ENCODE assay signal across 20 cellular contexts in the genomic region with DNA sequence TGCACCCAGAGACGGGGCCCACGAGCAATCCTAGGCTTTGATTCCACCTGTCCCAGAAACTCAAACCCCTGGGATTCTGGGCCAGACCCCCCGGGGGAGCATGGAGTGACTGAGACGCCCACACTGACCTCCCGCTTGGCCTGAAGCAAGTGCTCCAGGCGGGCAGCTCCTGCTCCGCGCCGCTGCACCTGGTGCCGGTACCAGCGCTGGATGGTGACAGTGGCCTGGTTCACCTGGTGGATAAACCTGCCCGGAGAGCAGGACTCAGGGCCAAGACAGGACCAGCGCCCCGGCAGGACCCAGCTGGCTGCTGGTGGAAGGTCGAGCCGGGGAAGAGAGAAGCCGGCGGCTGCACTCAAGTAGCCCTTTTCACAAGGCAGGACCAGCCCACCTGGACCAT. TPM values are rescaled to one million over a fixed set of nuclear protein-coding genes. Genes with fewer than 3 reads are reported as not detected.
A peak's percentile ranks its signal among the peaks of the same experiment; 100 is the strongest.
DNase-seq lines count a peak whose midpoint lies in the region; ATAC-seq, FAIRE-seq and TF ChIP-seq lines count a peak whose summit lies in the region.
"Had no signal": no experiment of that assay in that cellular context is flagged by ENCODE, and none has a peak within 500 bp of the region (broad histone marks: within the 10 kb centered on the region; RNA-seq: fewer than 3 reads in every experiment).

No MANE protein-coding gene starts in this region.

- H4K20me1 ChIP-seq in HepG2 (ENCODE audit: insufficient read depth, low read length), result no peaks in the 10 kb centered on the region; the same call in 1 of the 2 replicates

- H3K27me3 ChIP-seq in HepG2 (ENCODE audit: control insufficient read depth in 1 of 2, insufficient read depth in 2 of 2, low read length in 2 of 2) (no peaks in the 10 kb centered on the region), right lobe of liver (no peaks in the 10 kb centered on the region), WERI-Rb-1 (ENCODE audit: insufficient read depth, low read depth, severe bottlenecking) (no peaks in the 10 kb centered on the region)

- TF ChIP-seq CTCF in HepG2 (CRISPR knock-in tag; IDR thresholded peaks at IDR 0.05) (no peak), right lobe of liver (IDR thresholded peaks at IDR 0.05) (no peak), WERI-Rb-1 (IDR thresholded peaks at IDR 0.05; ENCODE audit: low read depth, low read length) (no peak), chondrocyte (IDR thresholded peaks at IDR 0.05) (no peak)

- H3K36me3 Mint-ChIP-seq in chondrocyte (ENCODE audit: low read depth) (peaks cover 2% of the 10 kb centered on the region), T-helper 17 cell (ENCODE audit: low read depth) (no peaks in the 10 kb centered on the region)

- ATAC-seq in HepG2 (no peak), right lobe of liver (no peak), esophagus mucosa (no peak), T-helper 17 cell (no peak)

- in situ Hi-C loops in HepG2 (cut with HindIII; ENCODE audit: extremely low pct_ligation_motif_present, low pct_unique_long_range_greater_than_20kb), result no loop called here

- no peak overlapping the region for H3K4me2 ChIP-seq in HepG2 (ENCODE audit: low read depth, low read length)

- POLR2A ChIA-PET in HepG2 (lab: Yijun Ruan, JAX), result interaction anchor here (1.3 kb wide), 1 partner anchor 39 kb away, joined by 3 read pairs; a partner anchor contains a TSS

- H3K4me3 Mint-ChIP-seq in chondrocyte (ENCODE audit: unreplicated experiment) (no peak overlapping the region), T-helper 17 cell (no peak overlapping the region)
- H3K4me3 Mint-ChIP-seq: CD4-positive, alpha-beta T cell had no signal

- H3K9me3 Mint-ChIP-seq in chondrocyte (ENCODE audit: low read depth), result no peaks in the 10 kb centered on the region
- H3K9me3 Mint-ChIP-seq: CD4-positive, alpha-beta T cell had no signal

- H3K4me1 Mint-ChIP-seq in chondrocyte (ENCODE audit: low read depth) (no peaks in the 10 kb centered on the region), T-helper 17 cell (peaks cover 2% of the 10 kb centered on the region)

- intact Hi-C loops in HepG2 (cut with micrococcal nuclease; ENCODE audit: unreplicated experiment), result loop anchor here (5.0 kb wide), 1 partner anchor 58 kb away; no protein-coding TSS in a partner anchor
- intact Hi-C loops in right lobe of liver (cut with DNase I), result no loop called here

- CTCF ChIA-PET in HepG2 (lab: Yijun Ruan, JAX; ENCODE audit: low intra/inter-chr PET ratio, low total read pairs), result interaction anchor here (1.3 to 1.4 kb wide), 2 partner anchors 58 to 99 kb away, joined by 4 to 20 read pairs; no protein-coding TSS in a partner anchor

- no peak for TF ChIP-seq RAD21 in HepG2 (CRISPR knock-in tag; IDR thresholded peaks at IDR 0.05)

- H3K4me1 ChIP-seq in HepG2 (ENCODE audit: insufficient read depth, low read length) (no peaks in the 10 kb centered on the region), right lobe of liver (no peaks in the 10 kb centered on the region)
- H3K4me1 ChIP-seq: Caco-2, HAP-1 had no signal

- H3K36me3 ChIP-seq in HepG2 (replicated peaks in 1 of 2; ENCODE audit: control insufficient read depth in 1 of 2, insufficient read depth in 2 of 2, low read length in 2 of 2) (peaks cover 18 to 51% of the 10 kb centered on the region in 2 experiments; a peak in 4 of 5 replicates), right lobe of liver (no peaks in the 10 kb centered on the region), WERI-Rb-1 (peaks cover 95% of the 10 kb centered on the region)

- H2AFZ ChIP-seq in HepG2 (ENCODE audit: low read length), result no peak overlapping the region

- no peak for TF ChIP-seq POLR2A in HepG2 (IDR thresholded peaks at IDR 0.05; ENCODE audit: insufficient read depth in 1 of 2, low read depth in 2 of 2, low read length in 2 of 2)
- TF ChIP-seq POLR2A in right lobe of liver (IDR thresholded peaks at IDR 0.05), result no peak

- FAIRE-seq in HepG2 (lab: Jason Lieb, UNC), result no peak
- FAIRE-seq: D721Med, GM12891, GM19239 had no signal

- no peak overlapping the region for H3K9ac ChIP-seq in HepG2 (ENCODE audit: insufficient read depth, low read depth, low read length)

- H3K4me3 ChIP-seq in HepG2 (replicated peaks in 1 of 3; ENCODE audit: insufficient read depth in 1 of 3, low read depth in 2 of 3, low read length in 3 of 3), result no peak overlapping the region
- no peak overlapping the region for H3K4me3 ChIP-seq in right lobe of liver
- H3K4me3 ChIP-seq in WERI-Rb-1 (ENCODE audit: low read depth, low read length), result no peak overlapping the region
- H3K4me3 ChIP-seq: HAP-1 had no signal

- H3K27me3 Mint-ChIP-seq in chondrocyte (ENCODE audit: low read depth) (no peaks in the 10 kb centered on the region), T-helper 17 cell (no peaks in the 10 kb centered on the region)
- H3K27me3 Mint-ChIP-seq: CD4-positive, alpha-beta T cell had no signal

- WGBS in HepG2 (ENCODE audit: low lambda C conversion rate), result 93% methylated on average over 16 of the region's 18 CpGs
- 96% methylated on average over 5 of the region's 18 CpGs for WGBS in right lobe of liver (ENCODE audit: insufficient coverage, low coverage, low lambda C conversion rate, missing lambda C conversion rate)

- H3K27ac Mint-ChIP-seq in chondrocyte (ENCODE audit: unreplicated experiment), result no peak overlapping the region
- no peak overlapping the region for H3K27ac Mint-ChIP-seq in T-helper 17 cell
- H3K27ac Mint-ChIP-seq: CD4-positive, alpha-beta T cell had no signal

- DNase-seq in HepG2 (ENCODE audit: low spot score), result no peak
- no peak for DNase-seq in right lobe of liver
- DNase-seq in WERI-Rb-1, result no peak
- peak; percentile 83 for DNase-seq in chondrocyte (ENCODE audit: low spot score)
- no peak for DNase-seq in substantia nigra (lab: John Stamatoyannopoulos, UW)
- DNase-seq in NCI-H345 (lab: John Stamatoyannopoulos, UW), result no peak
- DNase-seq in T-helper 17 cell, result no peak
- DNase-seq: CD4-positive, alpha-beta T cell had no signal

- TF ChIP-seq EP300 in HepG2 (IDR thresholded peaks at IDR 0.05; ENCODE audit: low read depth in 2 of 2, low read length in 2 of 2), result no peak
- no peak for TF ChIP-seq EP300 in HepG2 (CRISPR knock-in tag; IDR thresholded peaks at IDR 0.05; ENCODE audit: borderline replicate concordance)

- no TSS peak for BruUV-seq in HepG2 (replicated peaks; lab: Mats Ljungman, UMichigan)

- H3K79me2 ChIP-seq in HepG2 (ENCODE audit: insufficient read depth, low read length), result no peaks in the 10 kb centered on the region

- H3K27ac ChIP-seq in HepG2 (ENCODE audit: extremely low read length, insufficient read depth, low read length), result no peak overlapping the region
- no peak overlapping the region for H3K27ac ChIP-seq in right lobe of liver
- H3K27ac ChIP-seq in WERI-Rb-1, result peak overlapping the region; percentile 33
- peak overlapping the region; percentile 74 for H3K27ac ChIP-seq in substantia nigra (ENCODE audit: low read depth, low read length, poor library complexity, severe bottlenecking)
- H3K27ac ChIP-seq: C4-2B had no signal

- H3K9me3 ChIP-seq in HepG2 (ENCODE audit: low read length), result no peaks in the 10 kb centered on the region
- no peaks in the 10 kb centered on the region for H3K9me3 ChIP-seq in right lobe of liver
- no peaks in the 10 kb centered on the region for H3K9me3 ChIP-seq in WERI-Rb-1 (ENCODE audit: severe bottlenecking)
- no peaks in the 10 kb centered on the region for H3K9me3 ChIP-seq in T-helper 17 cell (ENCODE audit: control insufficient read depth, low read length, poor library complexity, severe bottlenecking)
- H3K9me3 ChIP-seq: Caco-2, HAP-1 had no signal

RNA-seq across cellular contexts. Expression of a gene that starts 22.6 kb away (rescaled TPM):
- total RNA-seq in HepG2 (2016; rRNA removed; fragmentation: Illumina TruSeq; extraction: Trizol) (11.1 and 16.8 TPM in 2 replicates), right lobe of liver (1 to 10 TPM; 1.5 to 4.3 (median 2.1) TPM), chondrocyte (8.2 to 9.6 TPM (median 8.5 TPM) in 3 replicates), esophagus mucosa (2.7 TPM), T-helper 17 cell (10 to 100 TPM in 1 of 2 donors, 1 to 10 TPM in 1; 8.2 to 10.5 TPM)
- total RNA-seq in HepG2 (2016; cell fraction: cytosol; rRNA removed; fragmentation: Illumina TruSeq; extraction: Trizol; ENCODE audit: low read depth), result 2.2 and 3.5 TPM in 2 replicates
- total RNA-seq in HepG2 (2016; cell fraction: insoluble cytoplasmic fraction; rRNA removed; fragmentation: Illumina TruSeq; extraction: Trizol), result 8.4 and 18.4 TPM in 2 replicates
- 5.8 and 6.2 TPM in 2 replicates for total RNA-seq in HepG2 (2016; cell fraction: membrane; rRNA removed; fragmentation: Illumina TruSeq; extraction: Trizol)
- 10.7 and 12.3 TPM in 2 replicates for total RNA-seq in HepG2 (2016; cell fraction: nucleus; rRNA removed; fragmentation: Illumina TruSeq; extraction: Trizol)
- polyA plus RNA-seq in HepG2 (2011; rRNA removed), result 5.0 and 5.6 TPM in 2 replicates
- polyA plus RNA-seq in HepG2 (2011; cell fraction: cytosol; rRNA removed), result 3.0 and 5.8 TPM in 2 replicates
- 31.7 and 46.2 TPM in 2 replicates for polyA plus RNA-seq in HepG2 (2011; cell fraction: nucleus; rRNA removed)
- polyA plus RNA-seq in HepG2 (2012), result 6.3 and 6.8 TPM in 2 replicates
- polyA plus RNA-seq in HepG2 (2016; cell fraction: cytosol; fragmentation: Illumina TruSeq; extraction: Trizol; ENCODE audit: low read depth), result 2.7 and 3.3 TPM in 2 replicates
- polyA plus RNA-seq in HepG2 (2016; cell fraction: insoluble cytoplasmic fraction; fragmentation: Illumina TruSeq; extraction: Trizol; ENCODE audit: low read depth), result 11.8 and 13.5 TPM in 2 replicates
- 4.3 and 4.6 TPM in 2 replicates for polyA plus RNA-seq in HepG2 (2016; cell fraction: membrane; fragmentation: Illumina TruSeq; extraction: Trizol; ENCODE audit: low read depth)
- 35.7 and 41.4 TPM in 2 replicates for polyA plus RNA-seq in HepG2 (2016; cell fraction: nucleus; fragmentation: Illumina TruSeq; extraction: Trizol; ENCODE audit: insufficient read depth, low read depth)
- polyA minus RNA-seq in HepG2 (2011; rRNA and poly(A)+ RNA removed; ENCODE audit: low replicate concordance), result 4.8 and 5.8 TPM in 2 replicates
- polyA minus RNA-seq in HepG2 (2011; cell fraction: cytosol; rRNA and poly(A)+ RNA removed), result 3.0 and 4.2 TPM in 2 replicates
- 7.6 and 8.0 TPM in 2 replicates for polyA minus RNA-seq in HepG2 (2011; cell fraction: nucleus; rRNA and poly(A)+ RNA removed)

RNA-seq across cellular contexts. Expression of a gene that starts 34.2 kb away (rescaled TPM):
- total RNA-seq in HepG2 (2016; rRNA removed; fragmentation: Illumina TruSeq; extraction: Trizol) (6.1 and 8.4 TPM in 2 replicates), right lobe of liver (1 to 10 TPM in 2 of 6 experiments, under 1 TPM in 4; 0.31 to 1.2 (median 0.86) TPM), chondrocyte (0.48 to 0.67 TPM (median 0.51 TPM) in 3 replicates), esophagus mucosa (0.56 TPM), T-helper 17 cell (1 to 10 TPM; 1.9 to 2.2 TPM)
- total RNA-seq in HepG2 (2016; cell fraction: cytosol; rRNA removed; fragmentation: Illumina TruSeq; extraction: Trizol; ENCODE audit: low read depth), result 1.5 and 2.0 TPM in 2 replicates
- total RNA-seq in HepG2 (2016; cell fraction: insoluble cytoplasmic fraction; rRNA removed; fragmentation: Illumina TruSeq; extraction: Trizol), result 5.3 and 9.5 TPM in 2 replicates
- 2.9 and 3.0 TPM in 2 replicates for total RNA-seq in HepG2 (2016; cell fraction: membrane; rRNA removed; fragmentation: Illumina TruSeq; extraction: Trizol)
- 9.7 and 12.6 TPM in 2 replicates for total RNA-seq in HepG2 (2016; cell fraction: nucleus; rRNA removed; fragmentation: Illumina TruSeq; extraction: Trizol)
- polyA plus RNA-seq in HepG2 (2011; rRNA removed), result 2.9 and 5.2 TPM in 2 replicates
- 2.9 and 4.3 TPM in 2 replicates for polyA plus RNA-seq in HepG2 (2011; cell fraction: cytosol; rRNA removed)
- polyA plus RNA-seq in HepG2 (2011; cell fraction: nucleus; rRNA removed), result 15.0 and 16.5 TPM in 2 replicates
- polyA plus RNA-seq in HepG2 (2012), result 4.4 and 8.0 TPM in 2 replicates
- 0.54 and 0.65 TPM in 2 replicates for polyA plus RNA-seq in HepG2 (2016; cell fraction: cytosol; fragmentation: Illumina TruSeq; extraction: Trizol; ENCODE audit: low read depth)
- 5.7 and 6.0 TPM in 2 replicates for polyA plus RNA-seq in HepG2 (2016; cell fraction: insoluble cytoplasmic fraction; fragmentation: Illumina TruSeq; extraction: Trizol; ENCODE audit: low read depth)
- 1.1 and 1.8 TPM in 2 replicates for polyA plus RNA-seq in HepG2 (2016; cell fraction: membrane; fragmentation: Illumina TruSeq; extraction: Trizol; ENCODE audit: low read depth)
- 14.7 and 18.3 TPM in 2 replicates for polyA plus RNA-seq in HepG2 (2016; cell fraction: nucleus; fragmentation: Illumina TruSeq; extraction: Trizol; ENCODE audit: insufficient read depth, low read depth)
- polyA minus RNA-seq in HepG2 (2011; rRNA and poly(A)+ RNA removed; ENCODE audit: low replicate concordance), result 20.3 and 42.0 TPM in 2 replicates
- polyA minus RNA-seq in HepG2 (2011; cell fraction: cytosol; rRNA and poly(A)+ RNA removed), result 7.4 and 11.0 TPM in 2 replicates
- 3.6 and 4.6 TPM in 2 replicates for polyA minus RNA-seq in HepG2 (2011; cell fraction: nucleus; rRNA and poly(A)+ RNA removed)

RNA-seq across cellular contexts. Expression of a gene that starts 34.9 kb away (rescaled TPM):
- total RNA-seq in HepG2 (2016; rRNA removed; fragmentation: Illumina TruSeq; extraction: Trizol) (0.18 TPM in 1 of 2 replicates, not detected in the other), right lobe of liver (not detected), chondrocyte (not detected in 3 replicates), esophagus mucosa (not detected), T-helper 17 cell (not detected)
- total RNA-seq in HepG2 (2016; cell fraction: cytosol; rRNA removed; fragmentation: Illumina TruSeq; extraction: Trizol; ENCODE audit: low read depth), result 0.40 and 0.53 TPM in 2 replicates
- 0.13 and 0.22 TPM in 2 replicates for total RNA-seq in HepG2 (2016; cell fraction: insoluble cytoplasmic fraction; rRNA removed; fragmentation: Illumina TruSeq; extraction: Trizol)
- 0.25 and 0.28 TPM in 2 replicates for total RNA-seq in HepG2 (2016; cell fraction: membrane; rRNA removed; fragmentation: Illumina TruSeq; extraction: Trizol)
- total RNA-seq in HepG2 (2016; cell fraction: nucleus; rRNA removed; fragmentation: Illumina TruSeq; extraction: Trizol), result 0.28 TPM in 1 of 2 replicates, not detected in the other
- polyA plus RNA-seq in HepG2 (2011; rRNA removed), result 0.18 and 0.24 TPM in 2 replicates
- polyA plus RNA-seq in HepG2 (2011; cell fraction: cytosol; rRNA removed), result 0.11 TPM in 1 of 2 replicates, not detected in the other
- 0.21 and 0.42 TPM in 2 replicates for polyA plus RNA-seq in HepG2 (2011; cell fraction: nucleus; rRNA removed)
- polyA plus RNA-seq in HepG2 (2012), result not detected in 2 replicates
- 0.29 and 0.34 TPM in 2 replicates for polyA plus RNA-seq in HepG2 (2016; cell fraction: cytosol; fragmentation: Illumina TruSeq; extraction: Trizol; ENCODE audit: low read depth)
- 0.39 and 0.44 TPM in 2 replicates for polyA plus RNA-seq in HepG2 (2016; cell fraction: insoluble cytoplasmic fraction; fragmentation: Illumina TruSeq; extraction: Trizol; ENCODE audit: low read depth)
- polyA plus RNA-seq in HepG2 (2016; cell fraction: membrane; fragmentation: Illumina TruSeq; extraction: Trizol; ENCODE audit: low read depth), result 0.14 and 0.19 TPM in 2 replicates
- polyA plus RNA-seq in HepG2 (2016; cell fraction: nucleus; fragmentation: Illumina TruSeq; extraction: Trizol; ENCODE audit: insufficient read depth, low read depth), result 0.36 TPM in 1 of 2 replicates, not detected in the other
- 0.09 and 0.18 TPM in 2 replicates for polyA minus RNA-seq in HepG2 (2011; rRNA and poly(A)+ RNA removed; ENCODE audit: low replicate concordance)
- polyA minus RNA-seq in HepG2 (2011; cell fraction: cytosol; rRNA and poly(A)+ RNA removed), result not detected in 2 replicates
- not detected in 2 replicates for polyA minus RNA-seq in HepG2 (2011; cell fraction: nucleus; rRNA and poly(A)+ RNA removed)
- total RNA-seq: A673; Caco-2; CD4-positive, alpha-beta T cell; H4; HT-29; IMR-90 had no signal
- polyA plus RNA-seq: AG04450, IMR-90 had no signal

RNA-seq across cellular contexts. Expression of a gene that starts 38.7 kb away (rescaled TPM):
- total RNA-seq in HepG2 (2016; rRNA removed; fragmentation: Illumina TruSeq; extraction: Trizol) (8.5 and 18.8 TPM in 2 replicates), right lobe of liver (10 to 100 TPM; 11.9 to 27.6 (median 18.1) TPM), chondrocyte (27.1 to 29.0 TPM (median 27.6 TPM) in 3 replicates), esophagus mucosa (13.1 TPM), T-helper 17 cell (10 to 100 TPM; 84.1 to 90.9 TPM)
- total RNA-seq in HepG2 (2016; cell fraction: cytosol; rRNA removed; fragmentation: Illumina TruSeq; extraction: Trizol; ENCODE audit: low read depth), result 5.0 and 7.5 TPM in 2 replicates
- 7.1 and 20.3 TPM in 2 replicates for total RNA-seq in HepG2 (2016; cell fraction: insoluble cytoplasmic fraction; rRNA removed; fragmentation: Illumina TruSeq; extraction: Trizol)
- 7.0 and 8.1 TPM in 2 replicates for total RNA-seq in HepG2 (2016; cell fraction: membrane; rRNA removed; fragmentation: Illumina TruSeq; extraction: Trizol)
- 24.5 and 27.8 TPM in 2 replicates for total RNA-seq in HepG2 (2016; cell fraction: nucleus; rRNA removed; fragmentation: Illumina TruSeq; extraction: Trizol)
- polyA plus RNA-seq in HepG2 (2011; rRNA removed), result 16.1 and 19.7 TPM in 2 replicates
- 4.0 and 8.2 TPM in 2 replicates for polyA plus RNA-seq in HepG2 (2011; cell fraction: cytosol; rRNA removed)
- 328 and 418 TPM in 2 replicates for polyA plus RNA-seq in HepG2 (2011; cell fraction: nucleus; rRNA removed)
- 9.5 and 16.4 TPM in 2 replicates for polyA plus RNA-seq in HepG2 (2012)
- polyA plus RNA-seq in HepG2 (2016; cell fraction: cytosol; fragmentation: Illumina TruSeq; extraction: Trizol; ENCODE audit: low read depth), result 2.4 and 2.5 TPM in 2 replicates
- 6.3 and 9.9 TPM in 2 replicates for polyA plus RNA-seq in HepG2 (2016; cell fraction: insoluble cytoplasmic fraction; fragmentation: Illumina TruSeq; extraction: Trizol; ENCODE audit: low read depth)
- 4.3 and 6.0 TPM in 2 replicates for polyA plus RNA-seq in HepG2 (2016; cell fraction: membrane; fragmentation: Illumina TruSeq; extraction: Trizol; ENCODE audit: low read depth)
- polyA plus RNA-seq in HepG2 (2016; cell fraction: nucleus; fragmentation: Illumina TruSeq; extraction: Trizol; ENCODE audit: insufficient read depth, low read depth), result 90.2 and 98.6 TPM in 2 replicates
- 14.1 and 21.0 TPM in 2 replicates for polyA minus RNA-seq in HepG2 (2011; rRNA and poly(A)+ RNA removed; ENCODE audit: low replicate concordance)
- 3.4 and 3.7 TPM in 2 replicates for polyA minus RNA-seq in HepG2 (2011; cell fraction: cytosol; rRNA and poly(A)+ RNA removed)
- 39.0 and 47.9 TPM in 2 replicates for polyA minus RNA-seq in HepG2 (2011; cell fraction: nucleus; rRNA and poly(A)+ RNA removed)

RNA-seq across cellular contexts. Expression of a gene that starts 38.9 kb away (rescaled TPM):
- total RNA-seq in HepG2 (2016; rRNA removed; fragmentation: Illumina TruSeq; extraction: Trizol) (213 and 233 TPM in 2 replicates), right lobe of liver (10 to 100 TPM; 15.7 to 35.9 (median 23.3) TPM), chondrocyte (36.1 to 58.9 TPM (median 39.7 TPM) in 3 replicates), esophagus mucosa (41.2 TPM), T-helper 17 cell (10 to 100 TPM; 30.6 to 37.0 TPM)
- 565 and 636 TPM in 2 replicates for total RNA-seq in HepG2 (2016; cell fraction: cytosol; rRNA removed; fragmentation: Illumina TruSeq; extraction: Trizol; ENCODE audit: low read depth)
- 209 and 214 TPM in 2 replicates for total RNA-seq in HepG2 (2016; cell fraction: insoluble cytoplasmic fraction; rRNA removed; fragmentation: Illumina TruSeq; extraction: Trizol)
- 441 and 487 TPM in 2 replicates for total RNA-seq in HepG2 (2016; cell fraction: membrane; rRNA removed; fragmentation: Illumina TruSeq; extraction: Trizol)
- 99.9 and 114 TPM in 2 replicates for total RNA-seq in HepG2 (2016; cell fraction: nucleus; rRNA removed; fragmentation: Illumina TruSeq; extraction: Trizol)
- 62.4 and 75.6 TPM in 2 replicates for polyA plus RNA-seq in HepG2 (2011; rRNA removed)
- 52.0 and 67.0 TPM in 2 replicates for polyA plus RNA-seq in HepG2 (2011; cell fraction: cytosol; rRNA removed)
- 67.0 and 99.7 TPM in 2 replicates for polyA plus RNA-seq in HepG2 (2011; cell fraction: nucleus; rRNA removed)
- polyA plus RNA-seq in HepG2 (2012), result 74.7 and 106 TPM in 2 replicates
- 562 and 639 TPM in 2 replicates for polyA plus RNA-seq in HepG2 (2016; cell fraction: cytosol; fragmentation: Illumina TruSeq; extraction: Trizol; ENCODE audit: low read depth)
- 170 and 188 TPM in 2 replicates for polyA plus RNA-seq in HepG2 (2016; cell fraction: insoluble cytoplasmic fraction; fragmentation: Illumina TruSeq; extraction: Trizol; ENCODE audit: low read depth)
- 357 and 397 TPM in 2 replicates for polyA plus RNA-seq in HepG2 (2016; cell fraction: membrane; fragmentation: Illumina TruSeq; extraction: Trizol; ENCODE audit: low read depth)
- polyA plus RNA-seq in HepG2 (2016; cell fraction: nucleus; fragmentation: Illumina TruSeq; extraction: Trizol; ENCODE audit: insufficient read depth, low read depth), result 180 and 208 TPM in 2 replicates
- polyA minus RNA-seq in HepG2 (2011; rRNA and poly(A)+ RNA removed; ENCODE audit: low replicate concordance), result 13.6 and 21.7 TPM in 2 replicates
- 4.9 and 8.2 TPM in 2 replicates for polyA minus RNA-seq in HepG2 (2011; cell fraction: cytosol; rRNA and poly(A)+ RNA removed)
- polyA minus RNA-seq in HepG2 (2011; cell fraction: nucleus; rRNA and poly(A)+ RNA removed), result 26.2 and 31.2 TPM in 2 replicates

Comparison
In these comparisons a context has a peak if more than half of its experiments do, and no peak if none do; other contexts are left out.
1. H3K27ac ChIP-seq: peak in WERI-Rb-1 (single experiment) and substantia nigra (single experiment); none in HepG2 (single experiment) and right lobe of liver (0 of 3).